In the genomic region with DNA sequence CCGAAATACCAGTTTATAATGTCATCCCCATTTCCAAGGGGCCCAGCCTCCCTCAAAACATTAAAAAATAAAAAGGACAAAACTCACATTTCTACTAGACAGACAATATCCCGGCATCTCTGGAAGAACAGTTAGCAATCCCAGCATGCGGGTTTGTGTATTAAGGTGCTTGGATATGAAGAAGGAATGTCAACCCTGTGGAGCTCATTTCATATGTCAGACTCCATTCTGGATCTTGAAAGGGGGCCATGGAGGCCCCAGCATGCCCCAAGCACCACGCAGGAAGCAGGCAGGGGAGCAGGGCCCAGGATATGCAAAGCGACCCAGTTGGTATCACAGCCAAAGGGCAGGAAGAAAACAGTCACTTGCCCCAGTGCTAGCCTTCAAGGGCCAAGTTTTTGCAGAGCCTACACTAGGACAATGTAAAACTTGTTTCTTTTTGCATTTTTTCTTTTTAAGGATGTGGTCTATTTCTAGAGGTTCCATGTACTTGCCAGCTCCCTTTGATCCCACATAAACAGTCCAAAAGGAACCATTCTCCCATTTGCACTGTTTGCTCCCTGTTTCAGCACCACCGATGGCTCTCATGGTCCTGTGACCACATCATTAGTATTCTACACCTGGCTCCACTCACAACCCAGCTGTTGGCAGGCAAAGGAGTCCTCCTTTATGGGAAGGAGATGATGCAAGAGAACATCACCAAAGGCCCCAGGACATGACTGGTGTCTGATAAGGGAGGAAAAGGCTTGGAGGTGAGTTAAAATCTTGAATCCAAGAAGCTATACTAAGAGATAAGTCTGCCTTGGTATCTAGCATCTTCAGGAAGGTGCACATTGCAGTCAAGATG, we compare ENCODE assay signal across 18 cellular contexts. TPM values are rescaled to one million over a fixed set of nuclear protein-coding genes. Genes with fewer than 3 reads are reported as not detected.
DNase-seq lines count a peak whose midpoint lies in the region; ATAC-seq, FAIRE-seq and TF ChIP-seq lines count a peak whose summit lies in the region.
"Had no signal": no experiment of that assay in that cellular context is flagged by ENCODE, and none has a peak within 500 bp of the region (broad histone marks: within the 10 kb centered on the region; RNA-seq: fewer than 3 reads in every experiment).

No MANE protein-coding gene starts in this region.

- H3K27ac ChIP-seq in left ventricle myocardium inferior (replicated peaks), result peak overlapping the region; percentile 54
- H3K27ac ChIP-seq in right atrium auricular region, result no peak overlapping the region
- no peak overlapping the region for H3K27ac ChIP-seq in K562 (ENCODE audit: extremely low read depth, low read depth, low read length)
- no peak overlapping the region for H3K27ac ChIP-seq in keratinocyte (ENCODE audit: control insufficient read depth, insufficient read depth, low read length)
- H3K27ac ChIP-seq in CD8-positive, alpha-beta T cell (ENCODE audit: low read depth, low read length), result no peak overlapping the region
- H3K27ac ChIP-seq: brain microvascular endothelial cell had no signal

- POLR2A ChIA-PET in K562 (lab: Yijun Ruan, JAX), result interaction anchor here (1.2 kb wide), 1 partner anchor 54 kb away, joined by 3 read pairs; no protein-coding TSS in a partner anchor
- POLR2A ChIA-PET in CD8-positive, alpha-beta T cell (lab: Charles Lee), result interaction anchor here (0.6 kb wide), 1 partner anchor 584 kb away, joined by 3 read pairs; no protein-coding TSS in a partner anchor

- TF ChIP-seq EP300 in K562 (IDR thresholded peaks at IDR 0.05; ENCODE audit: low read length), result no peak

- no peak overlapping the region for H3K4me3 Mint-ChIP-seq in CD8-positive, alpha-beta T cell
- H3K4me3 Mint-ChIP-seq: activated T-cell treated with anti-CD3 and anti-CD28 coated beads, Interleukin-2, amount 50 U/mL, for 72 hours; CD8-positive, alpha-beta memory T cell; dendritic cell treated with granulocyte-macrophage colony-stimulating factor and Interleukin-4, amounts not matched to agents 40 ng/mL and 50 ng/mL, for 4 days had no signal

- no peak for TF ChIP-seq POLR2A in K562 (conservative IDR thresholded peaks at IDR 0.05)

- H3K36me3 ChIP-seq in left ventricle myocardium inferior (no peaks in the 10 kb centered on the region), right atrium auricular region (no peaks in the 10 kb centered on the region), K562 (ENCODE audit: control insufficient read depth, insufficient read depth, low read length) (no peaks in the 10 kb centered on the region), keratinocyte (ENCODE audit: control insufficient read depth in 2 of 2, extremely low read depth in 1 of 2, insufficient read depth in 2 of 2, low read length in 2 of 2) (no peaks in the 10 kb centered on the region)
- H3K36me3 ChIP-seq in CD8-positive, alpha-beta T cell (ENCODE audit: insufficient read depth, low read length), result no peaks in the 10 kb centered on the region
- H3K36me3 ChIP-seq: brain microvascular endothelial cell had no signal

- in situ Hi-C loops in K562 (cut with MboI), result no loop called here

- no peaks in the 10 kb centered on the region for H3K36me3 Mint-ChIP-seq in CD8-positive, alpha-beta T cell
- H3K36me3 Mint-ChIP-seq: activated naive CD4-positive, alpha-beta T cell treated with anti-CD3 and anti-CD28 coated beads, Interleukin-2, amount 50 U/mL, for 72 hours; CD8-positive, alpha-beta memory T cell had no signal

- H3K4me1 ChIP-seq in left ventricle myocardium inferior (peaks cover 59% of the 10 kb centered on the region), right atrium auricular region (peaks cover 0 to 42% of the 10 kb centered on the region in 2 donors), K562 (replicated peaks in 1 of 2; ENCODE audit: control insufficient read depth in 2 of 2, insufficient read depth in 2 of 2, low read length in 2 of 2) (no peaks in the 10 kb centered on the region; a peak in 1 of 5 replicates), keratinocyte (ENCODE audit: control insufficient read depth, extremely low read depth, insufficient read depth, low read length) (peaks cover 7% of the 10 kb centered on the region)
- H3K4me1 ChIP-seq in CD8-positive, alpha-beta T cell (ENCODE audit: insufficient read depth, low read length), result no peaks in the 10 kb centered on the region

- DNase-seq in left ventricle myocardium inferior, result no peak
- DNase-seq in right atrium auricular region (ENCODE audit: low spot score), result no peak
- no peak for DNase-seq in K562 (ENCODE audit: extremely low read depth in 1 of 4, low spot score in 3 of 4)
- DNase-seq in keratinocyte (ENCODE audit: low read depth, low spot score), result no peak
- no peak for DNase-seq in activated CD4-positive, alpha-beta T cell treated with anti-CD3 and anti-CD28 coated beads for 1 hour
- DNase-seq in CD8-positive, alpha-beta T cell, result no peak
- DNase-seq: activated CD4-positive, CD25-positive, alpha-beta regulatory T cell treated with anti-CD3 and anti-CD28 coated beads, Interleukin-2, amount 50 U/mL, for 72 hours; activated T-cell treated with anti-CD3 and anti-CD28 coated beads, Interleukin-2, amount 50 U/mL, for 72 hours; brain microvascular endothelial cell; CD8-positive, alpha-beta memory T cell; EL; NCI-H1105 had no signal

- peaks cover 2% of the 10 kb centered on the region for H3K27me3 Mint-ChIP-seq in CD8-positive, alpha-beta T cell (ENCODE audit: low read depth)

- TF ChIP-seq RAD21 in K562 (CRISPR knock-in tag; conservative IDR thresholded peaks at IDR 0.05 in 1 of 2, IDR thresholded peaks at IDR 0.05 in 1 of 2), result no peak

- H2AFZ ChIP-seq in K562 (ENCODE audit: low read depth, low read length), result no peak overlapping the region
- no peak overlapping the region for H2AFZ ChIP-seq in keratinocyte (ENCODE audit: control insufficient read depth, low read length)

- H3K27me3 ChIP-seq in left ventricle myocardium inferior (ENCODE audit: low read depth) (no peaks in the 10 kb centered on the region), right atrium auricular region (no peaks in the 10 kb centered on the region), K562 (ENCODE audit: control insufficient read depth in 2 of 2, insufficient read depth in 2 of 2, low read length in 2 of 2) (peaks cover 0 to 24% of the 10 kb centered on the region in 2 experiments; a peak in 2 of 5 replicates), keratinocyte (ENCODE audit: control insufficient read depth, extremely low read depth, insufficient read depth, low read length) (no peaks in the 10 kb centered on the region)
- H3K27me3 ChIP-seq in CD8-positive, alpha-beta T cell (ENCODE audit: insufficient read depth, low read length), result no peaks in the 10 kb centered on the region
- H3K27me3 ChIP-seq: brain microvascular endothelial cell had no signal

- no TSS peak for BruUV-seq in K562 (replicated peaks; lab: Mats Ljungman, UMichigan)

- H4K20me1 ChIP-seq in K562 (replicated peaks; ENCODE audit: control insufficient read depth, insufficient read depth, low read length) (no peaks in the 10 kb centered on the region), keratinocyte (ENCODE audit: control insufficient read depth, extremely low read depth, insufficient read depth, low read length) (no peaks in the 10 kb centered on the region)

- H3K4me1 Mint-ChIP-seq in CD8-positive, alpha-beta T cell (ENCODE audit: low read depth), result no peaks in the 10 kb centered on the region
- H3K4me1 Mint-ChIP-seq: CD8-positive, alpha-beta memory T cell had no signal

- CTCF ChIA-PET in K562 (lab: Yijun Ruan, JAX; ENCODE audit: low intra/inter-chr PET ratio), result no interaction called here
- CTCF ChIA-PET in CD8-positive, alpha-beta T cell (lab: Charles Lee), result interaction anchor here (1.2 to 1.6 kb wide), 2 partner anchors 7 to 261 kb away, joined by 3 read pairs; no protein-coding TSS in a partner anchor

- dilution Hi-C loops in keratinocyte (cut with MboI; ENCODE audit: extremely low pct_ligation_motif_present, low sequenced_read_pairs), result no loop called here

- H3K27ac Mint-ChIP-seq in CD8-positive, alpha-beta T cell, result no peak overlapping the region
- H3K27ac Mint-ChIP-seq: activated naive CD4-positive, alpha-beta T cell treated with anti-CD3 and anti-CD28 coated beads, Interleukin-2, amount 50 U/mL, for 72 hours; activated T-cell treated with anti-CD3 and anti-CD28 coated beads, Interleukin-2, amount 50 U/mL, for 72 hours; dendritic cell treated with granulocyte-macrophage colony-stimulating factor and Interleukin-4, amounts not matched to agents 40 ng/mL and 50 ng/mL, for 4 days had no signal

- no peak overlapping the region for H3K4me2 ChIP-seq in K562 (ENCODE audit: insufficient read depth, low read length)
- H3K4me2 ChIP-seq in keratinocyte (ENCODE audit: control insufficient read depth, extremely low read depth, insufficient read depth, low read depth, low read length), result no peak overlapping the region

- intact Hi-C loops in left ventricle myocardium inferior (cut with micrococcal nuclease) (no loop called here), K562 (cut with micrococcal nuclease) (no loop called here)
- intact Hi-C loops in CD8-positive, alpha-beta T cell (cut with DNase I, micrococcal nuclease), result no loop called here

- H3K9ac ChIP-seq in K562 (ENCODE audit: insufficient read depth in 1 of 2, low read depth in 2 of 2, low read length in 2 of 2), result no peak overlapping the region
- no peak overlapping the region for H3K9ac ChIP-seq in keratinocyte (ENCODE audit: control insufficient read depth, extremely low read depth, insufficient read depth, low read length)

- peak; percentile 47; the same call in 2 of the 3 replicates for ATAC-seq in K562
- ATAC-seq in GM19463 (IDR thresholded peaks at IDR 0.05; ENCODE audit: unreplicated experiment), result no peak
- no peak for ATAC-seq in CD8-positive, alpha-beta T cell
- ATAC-seq: activated naive CD4-positive, alpha-beta T cell treated with anti-CD3 and anti-CD28 coated beads, Interleukin-2, amount 50 U/mL, for 72 hours; activated T-cell treated with anti-CD3 and anti-CD28 coated beads, Interleukin-2, amount 50 U/mL, for 72 hours had no signal

- H3K79me2 ChIP-seq in K562 (ENCODE audit: control insufficient read depth, insufficient read depth, low read length) (no peaks in the 10 kb centered on the region), keratinocyte (ENCODE audit: control insufficient read depth, insufficient read depth, low read length) (no peaks in the 10 kb centered on the region)

- H3K9me1 ChIP-seq in K562 (ENCODE audit: control insufficient read depth, insufficient read depth, low read length), result no peaks in the 10 kb centered on the region
- no peaks in the 10 kb centered on the region for H3K9me1 ChIP-seq in keratinocyte (ENCODE audit: control insufficient read depth, extremely low read depth, insufficient read depth, low read length)

- WGBS in K562 (ENCODE audit: insufficient coverage, low coverage, missing lambda C conversion rate), result 8% methylated on average over 6 of the region's 6 CpGs

- H3K9me3 Mint-ChIP-seq in CD8-positive, alpha-beta T cell, result no peaks in the 10 kb centered on the region
- H3K9me3 Mint-ChIP-seq: activated naive CD4-positive, alpha-beta T cell treated with anti-CD3 and anti-CD28 coated beads, Interleukin-2, amount 50 U/mL, for 72 hours; activated T-cell treated with anti-CD3 and anti-CD28 coated beads, Interleukin-2, amount 50 U/mL, for 72 hours; CD8-positive, alpha-beta memory T cell; dendritic cell treated with granulocyte-macrophage colony-stimulating factor and Interleukin-4, amounts not matched to agents 40 ng/mL and 50 ng/mL, for 4 days had no signal

- TF ChIP-seq CTCF in left ventricle myocardium inferior (IDR thresholded peaks at IDR 0.05; ENCODE audit: borderline replicate concordance) (no peak), right atrium auricular region (IDR thresholded peaks at IDR 0.05) (no peak), K562 (IDR thresholded peaks at IDR 0.05 in 2 of 3, conservative IDR thresholded peaks at IDR 0.05 in 1 of 3; ENCODE audit: insufficient read depth in 2 of 3, low read depth in 1 of 3, low read length in 3 of 3) (no peak), keratinocyte (optimal IDR thresholded peaks at IDR 0.05 in 1 of 3, IDR thresholded peaks at IDR 0.05 in 1 of 3, conservative IDR thresholded peaks at IDR 0.05 in 1 of 3; ENCODE audit: extremely low read depth in 1 of 3, insufficient read depth in 2 of 3, low read length in 3 of 3) (no peak)
- no peak for TF ChIP-seq CTCF in CD8-positive, alpha-beta T cell (IDR thresholded peaks at IDR 0.05)

- H3K4me3 ChIP-seq in left ventricle myocardium inferior (no peak overlapping the region), right atrium auricular region (no peak overlapping the region), K562 (no peak overlapping the region), keratinocyte (ENCODE audit: control insufficient read depth in 2 of 3, extremely low read depth in 1 of 3, insufficient read depth in 2 of 3, low read depth in 1 of 3, low read length in 3 of 3) (no peak overlapping the region)
- no peak overlapping the region for H3K4me3 ChIP-seq in CD8-positive, alpha-beta T cell (ENCODE audit: low read depth, low read length)

- no peak for FAIRE-seq in K562 (lab: Jason Lieb, UNC)
- FAIRE-seq in keratinocyte (lab: Jason Lieb, UNC), result peak; percentile 92
- FAIRE-seq: GM19239 had no signal

- H3K9me3 ChIP-seq in left ventricle myocardium inferior (replicated peaks) (no peaks in the 10 kb centered on the region), right atrium auricular region (no peaks in the 10 kb centered on the region), K562 (replicated peaks; ENCODE audit: control insufficient read depth, insufficient read depth, low read depth, low read length) (no peaks in the 10 kb centered on the region), keratinocyte (ENCODE audit: control insufficient read depth, low read depth, low read length) (no peaks in the 10 kb centered on the region)
- no peaks in the 10 kb centered on the region for H3K9me3 ChIP-seq in CD8-positive, alpha-beta T cell (ENCODE audit: low read length)

RNA-seq across cellular contexts. Expression of a gene that starts 58.3 kb away (rescaled TPM):
- 59.9 TPM for total RNA-seq in left ventricle myocardium inferior
- total RNA-seq in right atrium auricular region, result 10 to 100 TPM; 35.3 to 47.9 TPM
- total RNA-seq in K562 (2011; cell fraction: chromatin; rRNA removed; ENCODE audit: low replicate concordance), result not detected in 2 replicates
- total RNA-seq in K562 (2011; cell fraction: nucleolus; rRNA removed), result not detected in 2 replicates
- not detected in 2 replicates for total RNA-seq in K562 (2011; cell fraction: nucleoplasm; rRNA removed)
- total RNA-seq in K562 (2014; rRNA removed), result not detected in 2 replicates
- not detected in 2 replicates for total RNA-seq in K562 (2014; rRNA removed; fragmentation: Illumina TruSeq; extraction: Trizol)
- not detected in 2 replicates for total RNA-seq in K562 (2015; rRNA removed; fragmentation: Illumina TruSeq; extraction: Trizol)
- not detected in 2 replicates for total RNA-seq in K562 (2021)
- not detected in 2 replicates for polyA plus RNA-seq in K562 (2011; rRNA removed)
- polyA plus RNA-seq in K562 (2011; cell fraction: cytosol; rRNA removed), result not detected in 2 replicates
- not detected in 2 replicates for polyA plus RNA-seq in K562 (2011; cell fraction: nucleus; rRNA removed)
- 0.03 TPM in 1 of 2 replicates, not detected in the other for polyA plus RNA-seq in K562 (2012)
- not detected in 2 replicates for polyA plus RNA-seq in K562 (2014; fragmentation: Illumina TruSeq; extraction: Trizol)
- polyA plus RNA-seq in K562 (2014; fragmentation: Nextera tagmentation; extraction: Ambion mirVana), result not detected
- polyA plus RNA-seq in K562 (2014; rRNA removed), result not detected in 2 replicates
- not detected in 2 replicates for polyA minus RNA-seq in K562 (2011; rRNA and poly(A)+ RNA removed)
- polyA minus RNA-seq in K562 (2011; cell fraction: cytosol; rRNA and poly(A)+ RNA removed), result not detected in 2 replicates
- not detected in 2 replicates for polyA minus RNA-seq in K562 (2011; cell fraction: nucleus; rRNA and poly(A)+ RNA removed)
- polyA plus RNA-seq in keratinocyte, result 1.0 to 2.4 TPM (median 1.8 TPM) in 3 replicates
- polyA plus RNA-seq in keratinocyte (2011; ENCODE audit: low read depth), result not detected
- 0.55 and 0.56 TPM in 2 replicates for polyA plus RNA-seq in keratinocyte (2011; cell fraction: cytosol; rRNA removed)
- polyA plus RNA-seq in keratinocyte (2011; cell fraction: nucleus; rRNA removed), result 0.33 and 0.43 TPM in 2 replicates
- polyA plus RNA-seq in keratinocyte (2012; ENCODE audit: low replicate concordance), result 0.10 and 2.3 TPM in 2 replicates
- polyA minus RNA-seq in keratinocyte, result 0.66 to 1.8 TPM (median 0.96 TPM) in 3 replicates
- polyA minus RNA-seq in keratinocyte (2011; cell fraction: cytosol; rRNA and poly(A)+ RNA removed), result not detected
- 0.11 and 2.6 TPM in 2 replicates for polyA minus RNA-seq in keratinocyte (2011; cell fraction: nucleus; rRNA and poly(A)+ RNA removed)
- total RNA-seq in CD8-positive, alpha-beta T cell, result not detected
- total RNA-seq: activated CD8-positive, alpha-beta memory T cell treated with anti-CD3 and anti-CD28 coated beads for 36 hours; activated naive CD4-positive, alpha-beta T cell treated with anti-CD3 and anti-CD28 coated beads, Interleukin-2, amount 50 U/mL, for 72 hours; activated T-cell treated with anti-CD3 and anti-CD28 coated beads, Interleukin-2, amount 50 U/mL, for 72 hours; CD8-positive, alpha-beta memory T cell; mononuclear cell had no signal
- polyA plus RNA-seq: CD8-positive, alpha-beta memory T cell had no signal

Comparison
In these comparisons a context has a peak if more than half of its experiments do, and no peak if none do; other contexts are left out.
1. RNA of a gene that starts 58.3 kb away (total RNA-seq): 59.9 TPM in left ventricle myocardium inferior (single experiment) and 35.3 to 47.9 TPM in right atrium auricular region; not detected in K562 and not detected in CD8-positive, alpha-beta T cell; every median in the first group is over 10 times any median in the second.